In genomic region chr11:118180300-118180703, GRCh38 we compare ENCODE assay signal across 9 cellular contexts. TPM values are rescaled to one million over a fixed set of nuclear protein-coding genes. Genes with fewer than 3 reads are reported as not detected.
DNase-seq lines count a peak whose midpoint lies in the region; ATAC-seq and TF ChIP-seq lines count a peak whose summit lies in the region.
"Had no signal": no experiment of that assay in that cellular context is flagged by ENCODE, and none has a peak within 500 bp of the region (broad histone marks: within the 10 kb centered on the region; RNA-seq: fewer than 3 reads in every experiment).

No MANE protein-coding gene starts in this region.

- H3K4me1 Mint-ChIP-seq in activated naive CD4-positive, alpha-beta T cell treated with anti-CD3 and anti-CD28 coated beads for 36 hours (ENCODE audit: low read depth): no peaks in the 10 kb centered on the region
- no peaks in the 10 kb centered on the region for H3K4me1 Mint-ChIP-seq in natural killer cell

- no peaks in the 10 kb centered on the region for H4K20me1 ChIP-seq in mammary epithelial cell (ENCODE audit: insufficient read depth, low read length)

- no peak overlapping the region for H3K27ac ChIP-seq in mammary epithelial cell (ENCODE audit: insufficient read depth, low read depth, low read length)
- H3K27ac ChIP-seq in upper lobe of right lung: no peak overlapping the region

- H3K9me3 ChIP-seq in mammary epithelial cell (replicated peaks; ENCODE audit: insufficient read depth, low read length) (no peaks in the 10 kb centered on the region), upper lobe of right lung (no peaks in the 10 kb centered on the region)

- intact Hi-C loops in activated naive CD4-positive, alpha-beta T cell treated with anti-CD3 and anti-CD28 coated beads for 36 hours (cut with micrococcal nuclease): no loop called here
- intact Hi-C loops in mammary epithelial cell (cut with micrococcal nuclease) (loop anchor here (2.0 kb wide), 1 partner anchor 14 kb away; no protein-coding TSS in a partner anchor), left colon (cut with DNase I, micrococcal nuclease) (no loop called here), upper lobe of right lung (cut with DNase I) (no loop called here), natural killer cell (cut with micrococcal nuclease) (no loop called here)

- H3K36me3 ChIP-seq in mammary epithelial cell (ENCODE audit: insufficient read depth, low read length) (no peaks in the 10 kb centered on the region), upper lobe of right lung (no peaks in the 10 kb centered on the region)

- CTCF ChIA-PET in activated naive CD4-positive, alpha-beta T cell treated with anti-CD3 and anti-CD28 coated beads for 36 hours (lab: Charles Lee): interaction anchor here (0.9 to 4.0 kb wide), 6 partner anchors 9 to 115 kb away, joined by 3 to 41 read pairs (median 4); no protein-coding TSS in a partner anchor
- CTCF ChIA-PET in mammary epithelial cell (lab: Charles Lee; ENCODE audit: low non-redundant PET): interaction anchor here (0.5 to 0.7 kb wide), 5 partner anchors 11 to 289 kb away, joined by 3 to 4 read pairs (median 3); no protein-coding TSS in a partner anchor

- no peaks in the 10 kb centered on the region for H3K9me3 Mint-ChIP-seq in activated naive CD4-positive, alpha-beta T cell treated with anti-CD3 and anti-CD28 coated beads for 36 hours
- H3K9me3 Mint-ChIP-seq in natural killer cell: no peaks in the 10 kb centered on the region

- H3K27me3 Mint-ChIP-seq in activated naive CD4-positive, alpha-beta T cell treated with anti-CD3 and anti-CD28 coated beads for 36 hours (ENCODE audit: low read depth): peaks cover 2% of the 10 kb centered on the region
- H3K27me3 Mint-ChIP-seq in natural killer cell (ENCODE audit: low read depth in 2 of 2): peaks cover 9 to 20% of the 10 kb centered on the region in 2 donors

- no peaks in the 10 kb centered on the region for H3K36me3 Mint-ChIP-seq in activated naive CD4-positive, alpha-beta T cell treated with anti-CD3 and anti-CD28 coated beads for 36 hours (ENCODE audit: low read depth)
- no peaks in the 10 kb centered on the region for H3K36me3 Mint-ChIP-seq in natural killer cell

- dilution Hi-C loops in mammary epithelial cell (cut with HindIII; ENCODE audit: low sequenced_read_pairs): loop anchor here (5.0 kb wide), 1 partner anchor 83 kb away; no protein-coding TSS in a partner anchor

- no TSS peak for BruUV-seq in mammary epithelial cell (replicated peaks; lab: Mats Ljungman, UMichigan)

- WGBS in mammary epithelial cell (ENCODE audit: low coverage, missing lambda C conversion rate): 4% methylated on average over 6 of the region's 11 CpGs

- no peaks in the 10 kb centered on the region for H3K79me2 ChIP-seq in mammary epithelial cell (ENCODE audit: insufficient read depth, low read length)

- H3K4me1 ChIP-seq in mammary epithelial cell (ENCODE audit: insufficient read depth, low read length) (peaks cover 19% of the 10 kb centered on the region), upper lobe of right lung (peaks cover 2% of the 10 kb centered on the region)

- ATAC-seq in left colon: peak; percentile 13
- ATAC-seq in upper lobe of right lung: peak; percentile 50
- ATAC-seq in natural killer cell: no peak

- H3K4me3 ChIP-seq in mammary epithelial cell (replicated peaks in 1 of 3; ENCODE audit: insufficient read depth in 1 of 3, low read depth in 2 of 3, low read length in 3 of 3): no peak overlapping the region
- H3K4me3 ChIP-seq in upper lobe of right lung: no peak overlapping the region

- H3K27me3 ChIP-seq in mammary epithelial cell (ENCODE audit: insufficient read depth, low read length) (no peaks in the 10 kb centered on the region), upper lobe of right lung (no peaks in the 10 kb centered on the region)

- TF ChIP-seq CTCF in mammary epithelial cell (conservative IDR thresholded peaks at IDR 0.05 in 1 of 2, IDR thresholded peaks at IDR 0.05 in 1 of 2; ENCODE audit: extremely low read depth in 1 of 2, insufficient read depth in 1 of 2, low read depth in 1 of 2, low read length in 2 of 2): peak in 1 of 2 donors; percentile 33
- no peak for TF ChIP-seq CTCF in upper lobe of right lung (IDR thresholded peaks at IDR 0.05)
- TF ChIP-seq CTCF in natural killer cell (IDR thresholded peaks at IDR 0.05): no peak

- H3K9ac ChIP-seq in mammary epithelial cell (ENCODE audit: insufficient read depth, low read length): no peak overlapping the region

- in situ Hi-C loops in mammary epithelial cell (cut with MboI; ENCODE audit: low sequenced_read_pairs in 2 of 2): no loop called here

- H3K27ac Mint-ChIP-seq in activated naive CD4-positive, alpha-beta T cell treated with anti-CD3 and anti-CD28 coated beads for 36 hours: no peak overlapping the region
- no peak overlapping the region for H3K27ac Mint-ChIP-seq in natural killer cell

- peak overlapping the region; percentile 66 for H3K4me2 ChIP-seq in mammary epithelial cell (ENCODE audit: insufficient read depth, low read depth, low read length)

- H3K4me3 Mint-ChIP-seq in activated naive CD4-positive, alpha-beta T cell treated with anti-CD3 and anti-CD28 coated beads for 36 hours: no peak overlapping the region
- H3K4me3 Mint-ChIP-seq in natural killer cell: no peak overlapping the region

- peak overlapping the region; percentile 79 for H2AFZ ChIP-seq in mammary epithelial cell (ENCODE audit: low read depth, low read length)

- peak; percentile 22 for DNase-seq in activated naive CD4-positive, alpha-beta T cell treated with anti-CD3 and anti-CD28 coated beads for 36 hours
- DNase-seq in activated naive CD4-positive, alpha-beta T cell treated with Interleukin-2 at 50 U/mL for 16 hours: no peak
- peak; percentile 64 for DNase-seq in mammary epithelial cell
- peak in 1 of 2 donors; percentile 47 for DNase-seq in left colon
- no peak for DNase-seq in upper lobe of right lung
- no peak for DNase-seq in natural killer cell
- no peak for DNase-seq in GF-D8 (lab: John Stamatoyannopoulos, UW)
- no peak for DNase-seq in dermis blood vessel endothelial cell

RNA-seq across cellular contexts. Expression of gene SCN2B, which starts 3.9 kb away (rescaled TPM):
- not detected for total RNA-seq in activated naive CD4-positive, alpha-beta T cell treated with anti-CD3 and anti-CD28 coated beads for 36 hours
- 1 to 10 TPM in 1 of 2 donors, under 1 TPM in 1; 0.99 to 1.8 TPM for total RNA-seq in mammary epithelial cell
- 0.43 TPM for polyA plus RNA-seq in mammary epithelial cell
- polyA minus RNA-seq in mammary epithelial cell: not detected
- under 1 TPM; 0.06 to 0.47 TPM for total RNA-seq in left colon
- 2.5 TPM for total RNA-seq in upper lobe of right lung
- not detected for total RNA-seq in natural killer cell
- total RNA-seq in dermis blood vessel endothelial cell: under 0.01 TPM in 1 of 2 replicates, not detected in the other
- total RNA-seq: glomerular endothelial cell had no signal

RNA-seq across cellular contexts. Expression of gene SCN4B, which starts 27.7 kb away (rescaled TPM):
- under 1 TPM; 0.07 to 0.12 TPM for total RNA-seq in activated naive CD4-positive, alpha-beta T cell treated with anti-CD3 and anti-CD28 coated beads for 36 hours
- total RNA-seq in mammary epithelial cell (10 to 100 TPM in 1 of 2 donors, 1 to 10 TPM in 1; 6.5 to 11.5 TPM), left colon (1 to 10 TPM in 1 of 2 donors, under 1 TPM in 1; 0.67 to 1.6 TPM), upper lobe of right lung (7.2 TPM), natural killer cell (under 1 TPM in 1 of 3 donors, not detected in 2; 0.33 TPM), dermis blood vessel endothelial cell (0.09 TPM in 1 of 2 replicates, not detected in the other)
- 4.5 TPM for polyA plus RNA-seq in mammary epithelial cell
- polyA minus RNA-seq in mammary epithelial cell: 12.9 TPM

RNA-seq across cellular contexts. Expression of gene JAML, which starts 44.5 kb away (rescaled TPM):
- total RNA-seq in activated naive CD4-positive, alpha-beta T cell treated with anti-CD3 and anti-CD28 coated beads for 36 hours: 10 to 100 TPM; 67.5 to 71.4 TPM
- not detected for total RNA-seq in mammary epithelial cell
- not detected for polyA plus RNA-seq in mammary epithelial cell
- not detected for polyA minus RNA-seq in mammary epithelial cell
- 1 to 10 TPM; 4.9 to 6.7 TPM for total RNA-seq in left colon
- total RNA-seq in upper lobe of right lung: 87.9 TPM
- 10 to 100 TPM in 2 of 3 donors, 1 to 10 TPM in 1; 7.1 to 27.8 (median 12.8) TPM for total RNA-seq in natural killer cell
- total RNA-seq in dermis blood vessel endothelial cell: under 0.01 TPM in 1 of 2 replicates, not detected in the other
- total RNA-seq: glomerular endothelial cell had no signal

Comparison
In these comparisons a context has a peak if more than half of its experiments do, and no peak if none do; other contexts are left out.
1. DNase-seq: peak in activated naive CD4-positive, alpha-beta T cell treated with anti-CD3 and anti-CD28 coated beads for 36 hours (single experiment) and mammary epithelial cell (single experiment); none in activated naive CD4-positive, alpha-beta T cell treated with Interleukin-2 at 50 U/mL for 16 hours (single experiment), upper lobe of right lung (single experiment), natural killer cell (single experiment), GF-D8 (single experiment) and dermis blood vessel endothelial cell (single experiment).
2. ATAC-seq: peak in left colon (single experiment) and upper lobe of right lung (single experiment); none in natural killer cell (0 of 3).